Comparison of ENCODE assay signal across 1 cellular context in the genomic region with DNA sequence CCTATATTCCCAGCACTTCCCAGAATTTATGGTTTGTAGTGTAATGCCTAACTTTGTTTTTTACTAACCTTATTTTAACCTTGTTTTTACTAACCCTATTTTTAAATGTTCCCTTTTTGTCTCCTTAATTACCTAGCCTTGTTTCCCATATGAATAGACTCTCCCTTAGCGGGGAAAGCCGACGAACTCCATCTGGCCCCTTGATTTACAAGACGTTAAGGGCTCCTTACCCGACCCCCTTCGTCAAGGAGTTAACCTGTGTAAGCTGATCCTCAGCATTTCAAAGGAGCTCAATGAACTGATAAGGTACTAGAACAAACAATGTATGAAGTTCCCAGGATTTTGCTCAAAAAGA.
TF ChIP-seq lines count a peak whose summit lies in the region.

No MANE protein-coding gene starts in this region.

TF ChIP-seq in WTC11, 78 proteins besides CTCF, POLR2A, EP300 and RAD21 (continued from another document):
- no peak for TF ChIP-seq CREM (CRISPR knock-in tag; IDR thresholded peaks at IDR 0.05)
- TF ChIP-seq ZBTB21 (CRISPR knock-in tag; IDR thresholded peaks at IDR 0.05; ENCODE audit: borderline replicate concordance), result no peak
- no peak for TF ChIP-seq SP1 (CRISPR knock-in tag; conservative IDR thresholded peaks at IDR 0.05)
- TF ChIP-seq, protein P1, sequence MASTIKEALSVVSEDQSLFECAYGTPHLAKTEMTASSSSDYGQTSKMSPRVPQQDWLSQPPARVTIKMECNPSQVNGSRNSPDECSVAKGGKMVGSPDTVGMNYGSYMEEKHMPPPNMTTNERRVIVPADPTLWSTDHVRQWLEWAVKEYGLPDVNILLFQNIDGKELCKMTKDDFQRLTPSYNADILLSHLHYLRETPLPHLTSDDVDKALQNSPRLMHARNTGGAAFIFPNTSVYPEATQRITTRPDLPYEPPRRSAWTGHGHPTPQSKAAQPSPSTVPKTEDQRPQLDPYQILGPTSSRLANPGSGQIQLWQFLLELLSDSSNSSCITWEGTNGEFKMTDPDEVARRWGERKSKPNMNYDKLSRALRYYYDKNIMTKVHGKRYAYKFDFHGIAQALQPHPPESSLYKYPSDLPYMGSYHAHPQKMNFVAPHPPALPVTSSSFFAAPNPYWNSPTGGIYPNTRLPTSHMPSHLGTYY (CRISPR knock-in tag; IDR thresholded peaks at IDR 0.05), result no peak
- TF ChIP-seq, protein P2, sequence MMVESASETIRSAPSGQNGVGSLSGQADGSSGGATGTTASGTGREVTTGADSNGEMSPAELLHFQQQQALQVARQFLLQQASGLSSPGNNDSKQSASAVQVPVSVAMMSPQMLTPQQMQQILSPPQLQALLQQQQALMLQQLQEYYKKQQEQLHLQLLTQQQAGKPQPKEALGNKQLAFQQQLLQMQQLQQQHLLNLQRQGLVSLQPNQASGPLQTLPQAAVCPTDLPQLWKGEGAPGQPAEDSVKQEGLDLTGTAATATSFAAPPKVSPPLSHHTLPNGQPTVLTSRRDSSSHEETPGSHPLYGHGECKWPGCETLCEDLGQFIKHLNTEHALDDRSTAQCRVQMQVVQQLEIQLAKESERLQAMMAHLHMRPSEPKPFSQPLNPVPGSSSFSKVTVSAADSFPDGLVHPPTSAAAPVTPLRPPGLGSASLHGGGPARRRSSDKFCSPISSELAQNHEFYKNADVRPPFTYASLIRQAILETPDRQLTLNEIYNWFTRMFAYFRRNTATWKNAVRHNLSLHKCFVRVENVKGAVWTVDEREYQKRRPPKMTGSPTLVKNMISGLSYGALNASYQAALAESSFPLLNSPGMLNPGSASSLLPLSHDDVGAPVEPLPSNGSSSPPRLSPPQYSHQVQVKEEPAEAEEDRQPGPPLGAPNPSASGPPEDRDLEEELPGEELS (CRISPR knock-in tag; IDR thresholded peaks at IDR 0.05), result no peak
- TF ChIP-seq, protein P3, sequence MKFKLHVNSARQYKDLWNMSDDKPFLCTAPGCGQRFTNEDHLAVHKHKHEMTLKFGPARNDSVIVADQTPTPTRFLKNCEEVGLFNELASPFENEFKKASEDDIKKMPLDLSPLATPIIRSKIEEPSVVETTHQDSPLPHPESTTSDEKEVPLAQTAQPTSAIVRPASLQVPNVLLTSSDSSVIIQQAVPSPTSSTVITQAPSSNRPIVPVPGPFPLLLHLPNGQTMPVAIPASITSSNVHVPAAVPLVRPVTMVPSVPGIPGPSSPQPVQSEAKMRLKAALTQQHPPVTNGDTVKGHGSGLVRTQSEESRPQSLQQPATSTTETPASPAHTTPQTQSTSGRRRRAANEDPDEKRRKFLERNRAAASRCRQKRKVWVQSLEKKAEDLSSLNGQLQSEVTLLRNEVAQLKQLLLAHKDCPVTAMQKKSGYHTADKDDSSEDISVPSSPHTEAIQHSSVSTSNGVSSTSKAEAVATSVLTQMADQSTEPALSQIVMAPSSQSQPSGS (CRISPR knock-in tag; IDR thresholded peaks at IDR 0.05; ENCODE audit: borderline replicate concordance, low read depth), result no peak
- no peak for TF ChIP-seq ZNF232 (CRISPR knock-in tag; IDR thresholded peaks at IDR 0.05)
TF ChIP-seq in WTC11: peak in this region for 0.
